ENCODE assay signal across 17 cellular contexts in the genomic region with DNA sequence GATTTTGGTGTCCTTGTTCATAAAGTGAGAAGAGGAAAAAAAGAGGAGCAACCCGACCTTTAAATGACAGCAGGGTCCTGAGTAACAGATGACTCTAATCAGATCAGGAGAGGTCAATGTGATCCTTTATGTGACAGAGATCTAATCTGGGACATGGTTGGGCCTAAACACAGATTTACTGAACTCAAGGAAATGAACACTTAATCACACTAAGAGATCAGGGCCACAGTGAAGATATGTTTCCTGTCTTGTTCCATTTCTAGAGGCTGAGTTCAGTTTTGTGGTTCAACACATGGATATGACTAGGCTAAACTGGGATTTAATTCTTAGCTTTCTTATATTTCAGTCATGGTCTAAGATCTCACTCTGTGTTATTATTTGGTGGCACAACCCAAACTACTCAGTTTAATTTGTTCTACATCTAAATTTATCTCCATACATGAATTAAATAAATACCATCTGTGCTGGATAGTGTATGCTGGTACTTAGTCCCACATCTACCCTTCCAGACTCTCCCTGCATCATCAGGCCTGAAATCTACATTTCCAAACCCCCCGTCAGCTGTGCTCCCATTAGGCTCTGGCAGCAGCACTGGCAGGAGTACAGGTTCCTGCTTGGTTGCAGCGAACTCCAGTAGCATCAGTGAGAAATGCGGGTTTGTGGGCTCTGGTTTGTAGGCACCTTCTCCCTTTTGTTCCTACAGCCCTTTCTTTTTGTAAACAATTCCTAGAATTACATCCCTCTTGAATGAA. TPM values are rescaled to one million over a fixed set of nuclear protein-coding genes. Genes with fewer than 3 reads are reported as not detected.
DNase-seq lines count a peak whose midpoint lies in the region; ATAC-seq and TF ChIP-seq lines count a peak whose summit lies in the region.
"Had no signal": no experiment of that assay in that cellular context is flagged by ENCODE, and none has a peak within 500 bp of the region (broad histone marks: within the 10 kb centered on the region; RNA-seq: fewer than 3 reads in every experiment).

No MANE protein-coding gene starts in this region.

- no peak overlapping the region for H2BK120ac ChIP-seq in mesenchymal stem cell (ENCODE audit: low read depth, low read length)

- no peak overlapping the region for H2BK15ac ChIP-seq in mesenchymal stem cell (ENCODE audit: low read depth, poor library complexity, severe bottlenecking)

- no peaks in the 10 kb centered on the region for H3K9me3 Mint-ChIP-seq in T-helper 1 cell treated with Interleukin-12 subunit alpha and Interleukin-12 subunit beta and Interleukin-4 antibody, amounts not matched to agents 30 μg/mL and 1 μg/mL, for 36 hours
- H3K9me3 Mint-ChIP-seq: brain had no signal

- peaks cover 6% of the 10 kb centered on the region for H3K36me3 Mint-ChIP-seq in T-helper 1 cell treated with Interleukin-12 subunit alpha and Interleukin-12 subunit beta and Interleukin-4 antibody, amounts not matched to agents 30 μg/mL and 1 μg/mL, for 36 hours (ENCODE audit: low read depth)

- no peak overlapping the region for H3K4ac ChIP-seq in mesenchymal stem cell (ENCODE audit: low read depth in 1 of 2, low read length in 2 of 2)

- H3K4me3 ChIP-seq in GM23248 (no peak overlapping the region), mesenchymal stem cell (ENCODE audit: insufficient read depth in 1 of 2, low read depth in 1 of 2, low read length in 2 of 2) (no peak overlapping the region)
- H3K4me3 ChIP-seq: A549, mucosa of descending colon, SJSA1, thyroid gland had no signal

- no peak overlapping the region for H4K91ac ChIP-seq in mesenchymal stem cell (ENCODE audit: low read length)

- peak overlapping the region; percentile 42 for H3K27ac Mint-ChIP-seq in T-helper 1 cell treated with Interleukin-12 subunit alpha and Interleukin-12 subunit beta and Interleukin-4 antibody, amounts not matched to agents 30 μg/mL and 1 μg/mL, for 36 hours

- no peak overlapping the region for H2AK5ac ChIP-seq in mesenchymal stem cell (ENCODE audit: low read length, severe bottlenecking)

- H3K9me2 ChIP-seq in GM23248 (ENCODE audit: insufficient read depth) = no peaks in the 10 kb centered on the region

- H3K4me1 Mint-ChIP-seq in T-helper 1 cell treated with Interleukin-12 subunit alpha and Interleukin-12 subunit beta and Interleukin-4 antibody, amounts not matched to agents 30 μg/mL and 1 μg/mL, for 36 hours (ENCODE audit: low read depth) = peaks cover 34% of the 10 kb centered on the region

- no peak overlapping the region for H3K18ac ChIP-seq in mesenchymal stem cell (ENCODE audit: low read depth in 1 of 2, low read length in 2 of 2)

- in situ Hi-C loops in GM23248 (cut with MboI) = no loop called here

- no peaks in the 10 kb centered on the region for H3F3A ChIP-seq in GM23248 (ENCODE audit: insufficient read depth)

- no peak overlapping the region for H2AFZ ChIP-seq in GM23248
- no peak overlapping the region for H2AFZ ChIP-seq in mesenchymal stem cell (ENCODE audit: low read depth, low read length)

- H3K27ac ChIP-seq in GM23248 (no peak overlapping the region), mesenchymal stem cell (ENCODE audit: low read length, poor library complexity, severe bottlenecking) (no peak overlapping the region)
- H3K27ac ChIP-seq: A549, SJSA1, thyroid gland had no signal

- no peak overlapping the region for H4K8ac ChIP-seq in mesenchymal stem cell (ENCODE audit: low read length)

- H3K36me3 ChIP-seq in GM23248 (ENCODE audit: low read depth) (no peaks in the 10 kb centered on the region), mesenchymal stem cell (ENCODE audit: control insufficient read depth in 1 of 2, insufficient read depth in 2 of 2, low read depth in 1 of 2, low read length in 2 of 2) (no peaks in the 10 kb centered on the region)
- H3K36me3 ChIP-seq: SJSA1, thyroid gland had no signal

- no peak overlapping the region for H3K23ac ChIP-seq in mesenchymal stem cell (ENCODE audit: low read length in 2 of 2)

- DNase-seq in NCI-H510A treated with DMSO at 0.1 percent for 48 hours (lab: John Stamatoyannopoulos, UW) = peak; percentile 14
- no peak for DNase-seq in NCI-H510A (lab: John Stamatoyannopoulos, UW)
- peak; percentile 9 for DNase-seq in GM23248
- peak; percentile 34 for DNase-seq in mesenchymal stem cell
- DNase-seq in omental fat pad (ENCODE audit: low spot score) = no peak
- no peak for DNase-seq in NCI-H2171 treated with DMSO at 0.1 percent for 48 hours (lab: John Stamatoyannopoulos, UW)
- DNase-seq in NK-92 (lab: John Stamatoyannopoulos, UW; ENCODE audit: unreplicated experiment) = no peak
- DNase-seq: effector CD8-positive, alpha-beta T cell; islet precursor cell; Karpas-422; mucosa of descending colon; NCI-H2029; thyroid gland had no signal

- no peak overlapping the region for H3K9ac ChIP-seq in GM23248
- no peak overlapping the region for H3K9ac ChIP-seq in mesenchymal stem cell (ENCODE audit: low read length)

- H3K4me3 Mint-ChIP-seq in T-helper 1 cell treated with Interleukin-12 subunit alpha and Interleukin-12 subunit beta and Interleukin-4 antibody, amounts not matched to agents 30 μg/mL and 1 μg/mL, for 36 hours = no peak overlapping the region
- H3K4me3 Mint-ChIP-seq: brain had no signal

- no peak overlapping the region for H2BK12ac ChIP-seq in mesenchymal stem cell (ENCODE audit: low read length in 2 of 2)

- H3K14ac ChIP-seq in mesenchymal stem cell (ENCODE audit: low read length in 2 of 2) = no peak overlapping the region

- H3K27me3 ChIP-seq in GM23248 (replicated peaks; ENCODE audit: insufficient read depth) = no peaks in the 10 kb centered on the region
- no peaks in the 10 kb centered on the region for H3K27me3 ChIP-seq in mesenchymal stem cell (ENCODE audit: control insufficient read depth in 1 of 2, insufficient read depth in 1 of 2, low read length in 2 of 2)
- H3K27me3 ChIP-seq: SJSA1, thyroid gland had no signal

- 86 to 92% methylated on average over 4 of the region's 4 CpGs for WGBS in GM23248 (ENCODE audit: low coverage in 1 of 2, low lambda C conversion rate in 2 of 2, missing lambda C conversion rate in 2 of 2), 2 experiments
- WGBS in mesenchymal stem cell = 78% methylated on average over 4 of the region's 4 CpGs

- H4K20me1 ChIP-seq in GM23248 (ENCODE audit: insufficient read depth) = no peaks in the 10 kb centered on the region

- no peaks in the 10 kb centered on the region for H3K9me3 ChIP-seq in GM23248 (ENCODE audit: low read depth)
- no peaks in the 10 kb centered on the region for H3K9me3 ChIP-seq in mesenchymal stem cell (ENCODE audit: control insufficient read depth, low read length)
- H3K9me3 ChIP-seq: A549, mucosa of descending colon, SJSA1, thyroid gland had no signal

- no peak overlapping the region for H2BK5ac ChIP-seq in mesenchymal stem cell (ENCODE audit: low read depth, low read length, poor library complexity, severe bottlenecking)

- no peaks in the 10 kb centered on the region for H3K79me2 ChIP-seq in GM23248 (ENCODE audit: insufficient read depth)

- ATAC-seq in omental fat pad (ENCODE audit: low FRiP score) = no peak
- ATAC-seq: A549, mucosa of descending colon had no signal

- no peaks in the 10 kb centered on the region for H3K4me1 ChIP-seq in GM23248 (ENCODE audit: insufficient read depth)
- no peaks in the 10 kb centered on the region for H3K4me1 ChIP-seq in mesenchymal stem cell (ENCODE audit: control insufficient read depth, insufficient read depth, low read depth, low read length)
- H3K4me1 ChIP-seq: SJSA1, thyroid gland had no signal

- TF ChIP-seq CTCF in omental fat pad (IDR thresholded peaks at IDR 0.05) = no peak

- no peak overlapping the region for H3K4me2 ChIP-seq in GM23248 (ENCODE audit: unreplicated experiment)
- no peak overlapping the region for H3K4me2 ChIP-seq in mesenchymal stem cell (ENCODE audit: low read length, poor library complexity, severe bottlenecking)
- H3K4me2 ChIP-seq: A549 had no signal

- H3K79me1 ChIP-seq in mesenchymal stem cell (replicated peaks; ENCODE audit: low read length, poor library complexity, severe bottlenecking) = peaks cover 6% of the 10 kb centered on the region

- no peaks in the 10 kb centered on the region for H3K27me3 Mint-ChIP-seq in T-helper 1 cell treated with Interleukin-12 subunit alpha and Interleukin-12 subunit beta and Interleukin-4 antibody, amounts not matched to agents 30 μg/mL and 1 μg/mL, for 36 hours (ENCODE audit: low read depth)
- H3K27me3 Mint-ChIP-seq: brain had no signal

RNA-seq across cellular contexts. Expression of a gene that starts 22.6 kb away (rescaled TPM):
- total RNA-seq in GM23248 (2014; rRNA removed; shearing (Covaris generic)) = 2.6 and 3.0 TPM in 2 replicates
- 2.2 and 2.3 TPM in 2 replicates for polyA plus RNA-seq in GM23248 (2016; fragmentation: Nextera tagmentation; extraction: Ambion mirVana)
- polyA plus RNA-seq in mesenchymal stem cell (2013, experiment 1 of 2) = 1.2 TPM
- polyA plus RNA-seq in mesenchymal stem cell (2013, experiment 2 of 2) = 1.1 TPM
- 10 to 100 TPM in 1 of 4 donors, 1 to 10 TPM in 3; 6.5 to 15.3 (median 8.7) TPM for total RNA-seq in omental fat pad

Comparison
In these comparisons a context has a peak if more than half of its experiments do, and no peak if none do; other contexts are left out.
1. DNase-seq: peak in NCI-H510A treated with DMSO at 0.1 percent for 48 hours (single experiment), GM23248 (single experiment) and mesenchymal stem cell (single experiment); none in NCI-H510A (single experiment), omental fat pad (single experiment), NCI-H2171 treated with DMSO at 0.1 percent for 48 hours (single experiment) and NK-92 (single experiment).